14 cellular contexts compared by ENCODE assay signal in the genomic region with DNA sequence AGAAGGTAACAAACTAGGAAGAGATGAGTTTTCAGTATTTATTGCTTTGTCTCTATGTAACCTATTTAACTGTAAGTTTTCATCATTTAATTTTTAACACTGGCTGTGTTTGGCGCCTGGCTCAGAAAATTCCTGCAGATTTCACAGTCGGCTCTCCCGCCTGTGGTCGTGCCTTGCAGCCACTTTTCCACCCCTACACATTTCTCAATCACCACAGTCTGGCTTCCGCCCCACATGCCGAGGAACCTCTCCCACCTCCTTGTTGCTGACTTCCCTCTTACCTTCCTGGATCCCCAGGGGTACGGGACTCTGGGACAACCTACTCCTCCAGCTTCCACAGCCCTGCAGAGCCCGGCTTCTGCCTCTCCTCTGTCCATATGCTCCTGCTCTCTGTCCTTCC. TPM values are rescaled to one million over a fixed set of nuclear protein-coding genes. Genes with fewer than 3 reads are reported as not detected.
DNase-seq lines count a peak whose midpoint lies in the region; ATAC-seq and TF ChIP-seq lines count a peak whose summit lies in the region.
"Had no signal": no experiment of that assay in that cellular context is flagged by ENCODE, and none has a peak within 500 bp of the region (broad histone marks: within the 10 kb centered on the region; RNA-seq: fewer than 3 reads in every experiment).

No MANE protein-coding gene starts in this region.

- H3K9me2 ChIP-seq in GM23338 (ENCODE audit: insufficient read depth) = no peaks in the 10 kb centered on the region; the same call in 1 of the 2 replicates

- peaks cover 8 to 73% (median 43%) of the 10 kb centered on the region in 4 donors for H3K4me1 Mint-ChIP-seq in CD4-positive, CD25-positive, alpha-beta regulatory T cell
- H3K4me1 Mint-ChIP-seq in naive thymus-derived CD4-positive, alpha-beta T cell = peaks cover 53 to 93% (median 82%) of the 10 kb centered on the region in 7 donors
- H3K4me1 Mint-ChIP-seq in GM23338 = peaks cover 30% of the 10 kb centered on the region

- no peaks in the 10 kb centered on the region for H3F3A ChIP-seq in GM23338 (replicated peaks; ENCODE audit: low read depth)

- H3K4me1 ChIP-seq in CD4-positive, CD25-positive, alpha-beta regulatory T cell (ENCODE audit: control insufficient read depth, insufficient read depth, low read length, poor library complexity, severe bottlenecking) = peaks cover 46% of the 10 kb centered on the region
- H3K4me1 ChIP-seq in KMS-11 (ENCODE audit: low read depth, poor library complexity, severe bottlenecking) (peaks cover 34% of the 10 kb centered on the region), body of pancreas (peaks cover 27% of the 10 kb centered on the region), GM23338 (ENCODE audit: insufficient read depth) (no peaks in the 10 kb centered on the region; the same call in 1 of the 2 replicates)
- peaks cover 54 to 62% of the 10 kb centered on the region in 2 donors for H3K4me1 ChIP-seq in naive thymus-derived CD4-positive, alpha-beta T cell (ENCODE audit: control insufficient read depth in 2 of 2, insufficient read depth in 2 of 2, low read length in 2 of 2)
- H3K4me1 ChIP-seq: gastroesophageal sphincter had no signal

- no peaks in the 10 kb centered on the region for H3K9me3 ChIP-seq in CD4-positive, CD25-positive, alpha-beta regulatory T cell (ENCODE audit: control insufficient read depth in 2 of 2, low read length in 2 of 2)
- H3K9me3 ChIP-seq in naive thymus-derived CD4-positive, alpha-beta T cell (ENCODE audit: control insufficient read depth in 2 of 3, low read length in 3 of 3) = no peaks in the 10 kb centered on the region
- H3K9me3 ChIP-seq in body of pancreas = no peaks in the 10 kb centered on the region
- H3K9me3 ChIP-seq: prostate gland, tibial nerve had no signal

- no peaks in the 10 kb centered on the region for H3K27me3 ChIP-seq in CD4-positive, CD25-positive, alpha-beta regulatory T cell (ENCODE audit: control insufficient read depth, insufficient read depth, low read length)
- H3K27me3 ChIP-seq in KMS-11 (ENCODE audit: insufficient read depth, low read depth) (no peaks in the 10 kb centered on the region), body of pancreas (no peaks in the 10 kb centered on the region), GM23338 (ENCODE audit: insufficient read depth) (no peaks in the 10 kb centered on the region)
- no peaks in the 10 kb centered on the region for H3K27me3 ChIP-seq in naive thymus-derived CD4-positive, alpha-beta T cell (ENCODE audit: control insufficient read depth in 2 of 2, insufficient read depth in 2 of 2, low read length in 2 of 2)
- H3K27me3 ChIP-seq: tibial nerve had no signal

- no peaks in the 10 kb centered on the region for H3K36me3 Mint-ChIP-seq in CD4-positive, CD25-positive, alpha-beta regulatory T cell
- peaks cover 0 to 15% (median 0%) of the 10 kb centered on the region in 5 donors for H3K36me3 Mint-ChIP-seq in naive thymus-derived CD4-positive, alpha-beta T cell
- no peaks in the 10 kb centered on the region; the same call in 2 of the 3 replicates for H3K36me3 Mint-ChIP-seq in GM23338 (ENCODE audit: low read depth)

- H3K27ac Mint-ChIP-seq in CD4-positive, CD25-positive, alpha-beta regulatory T cell = peak overlapping the region; percentile 95 to 99 (median 96)
- H3K27ac Mint-ChIP-seq in naive thymus-derived CD4-positive, alpha-beta T cell = peak overlapping the region; percentile 95 to 99 (median 98)
- no peak overlapping the region for H3K27ac Mint-ChIP-seq in GM23338

- CTCF ChIA-PET in naive thymus-derived CD4-positive, alpha-beta T cell (lab: Charles Lee) = interaction anchor here (1.0 to 2.0 kb wide), 5 partner anchors 8 to 44 kb away, joined by 3 to 9 read pairs (median 4); no protein-coding TSS in a partner anchor

- intact Hi-C loops in naive thymus-derived CD4-positive, alpha-beta T cell (cut with micrococcal nuclease) = loop anchor here (1.0 to 5.0 kb wide), 6 partner anchors 35 to 409 kb away; partner anchors contain the start of genes MITD1 (in 2 of the 2) and MRPL30 (in 2 of the 2)
- intact Hi-C loops in body of pancreas (cut with DNase I) = no loop called here

- H3K79me2 ChIP-seq in KMS-11 (ENCODE audit: insufficient read depth, low read depth) (no peaks in the 10 kb centered on the region), GM23338 (replicated peaks; ENCODE audit: insufficient read depth) (no peaks in the 10 kb centered on the region)

- H3K27ac ChIP-seq in CD4-positive, CD25-positive, alpha-beta regulatory T cell (ENCODE audit: insufficient read depth, low read length, poor library complexity, severe bottlenecking) = peak overlapping the region; percentile 85
- H3K27ac ChIP-seq in KMS-11 = no peak overlapping the region
- peak overlapping the region; percentile 84 for H3K27ac ChIP-seq in naive thymus-derived CD4-positive, alpha-beta T cell (ENCODE audit: low read depth, low read length)
- no peak overlapping the region for H3K27ac ChIP-seq in body of pancreas
- no peak overlapping the region for H3K27ac ChIP-seq in GM23338 (ENCODE audit: low read depth)
- H3K27ac ChIP-seq: gastroesophageal sphincter, prostate gland had no signal

- peaks cover 0 to 2% (median 0%) of the 10 kb centered on the region in 7 donors for H3K9me3 Mint-ChIP-seq in CD4-positive, CD25-positive, alpha-beta regulatory T cell
- peaks cover 0 to 2% (median 0%) of the 10 kb centered on the region in 11 donors for H3K9me3 Mint-ChIP-seq in naive thymus-derived CD4-positive, alpha-beta T cell
- no peaks in the 10 kb centered on the region for H3K9me3 Mint-ChIP-seq in GM23338

- H3K4me2 ChIP-seq in KMS-11 = no peak overlapping the region
- no peak overlapping the region for H3K4me2 ChIP-seq in GM23338

- DNase-seq in CD4-positive, CD25-positive, alpha-beta regulatory T cell = no peak
- peak; percentile 22 for DNase-seq in amniotic epithelial cell (ENCODE audit: low read depth)
- DNase-seq in naive thymus-derived CD4-positive, alpha-beta T cell = no peak
- DNase-seq in effector CD4-positive, alpha-beta T cell = no peak
- DNase-seq in body of pancreas = no peak
- DNase-seq in GM23338 (ENCODE audit: low spot score) = no peak
- DNase-seq in NCI-H526 treated with DMSO at 0.1 percent for 48 hours (lab: John Stamatoyannopoulos, UW) = no peak
- DNase-seq: Calu3, NCI-H1417 treated with DMSO at 0.1 percent for 48 hours had no signal

- TF ChIP-seq CTCF in KMS-11 (conservative IDR thresholded peaks at IDR 0.05; ENCODE audit: low read depth, low read length) (no peak), body of pancreas (IDR thresholded peaks at IDR 0.05) (no peak), GM23338 (conservative IDR thresholded peaks at IDR 0.05; ENCODE audit: low read depth in 2 of 2) (no peak)

- no peaks in the 10 kb centered on the region for H3K27me3 Mint-ChIP-seq in CD4-positive, CD25-positive, alpha-beta regulatory T cell
- H3K27me3 Mint-ChIP-seq in naive thymus-derived CD4-positive, alpha-beta T cell = no peaks in the 10 kb centered on the region
- H3K27me3 Mint-ChIP-seq in GM23338 (ENCODE audit: insufficient read depth, low read depth, poor library complexity) = peaks cover 15% of the 10 kb centered on the region

- H2AFZ ChIP-seq in KMS-11 (ENCODE audit: low read depth) = no peak overlapping the region; the same call in 1 of the 2 replicates
- H2AFZ ChIP-seq in GM23338 = no peak overlapping the region

- no peak overlapping the region for H3K9ac ChIP-seq in KMS-11

- TF ChIP-seq POLR2A in body of pancreas (IDR thresholded peaks at IDR 0.05) = no peak

- POLR2A ChIA-PET in naive thymus-derived CD4-positive, alpha-beta T cell (lab: Charles Lee) = interaction anchor here (0.5 to 17.5 kb wide), 14 partner anchors 9 to 315 kb away, joined by 3 to 604 read pairs (median 12); partner anchors contain the start of genes COA5, MGAT4A and UNC50

- WGBS in body of pancreas, 2 donors = 89 to 91% methylated on average over 8 of the region's 8 CpGs

- peak overlapping the region; percentile 81 to 95 (median 93) for H3K4me3 Mint-ChIP-seq in CD4-positive, CD25-positive, alpha-beta regulatory T cell
- H3K4me3 Mint-ChIP-seq in naive thymus-derived CD4-positive, alpha-beta T cell = peak overlapping the region; percentile 82 to 99 (median 91)
- no peak overlapping the region for H3K4me3 Mint-ChIP-seq in GM23338

- no peaks in the 10 kb centered on the region for H3K36me3 ChIP-seq in CD4-positive, CD25-positive, alpha-beta regulatory T cell (ENCODE audit: control insufficient read depth, insufficient read depth, low read length)
- no peaks in the 10 kb centered on the region for H3K36me3 ChIP-seq in KMS-11 (ENCODE audit: insufficient read depth)
- H3K36me3 ChIP-seq in naive thymus-derived CD4-positive, alpha-beta T cell (ENCODE audit: control insufficient read depth in 2 of 3, insufficient read depth in 3 of 3, low read length in 3 of 3) = no peaks in the 10 kb centered on the region
- no peaks in the 10 kb centered on the region for H3K36me3 ChIP-seq in body of pancreas (replicated peaks in 1 of 2; ENCODE audit: insufficient read depth in 1 of 2, low read depth in 2 of 2)
- H3K36me3 ChIP-seq in GM23338 (ENCODE audit: insufficient read depth) = no peaks in the 10 kb centered on the region
- H3K36me3 ChIP-seq: gastroesophageal sphincter, prostate gland, tibial nerve had no signal

- H3K4me3 ChIP-seq in CD4-positive, CD25-positive, alpha-beta regulatory T cell (ENCODE audit: low read depth, low read length) = peak overlapping the region; percentile 83
- H3K4me3 ChIP-seq in KMS-11 (IDR thresholded peaks at IDR 0.05; ENCODE audit: insufficient read depth, low read depth, low read length) (peak overlapping the region; percentile 21), body of pancreas (no peak overlapping the region), GM23338 (no peak overlapping the region)
- peak overlapping the region; percentile 43 for H3K4me3 ChIP-seq in naive thymus-derived CD4-positive, alpha-beta T cell (ENCODE audit: low read length)
- H3K4me3 ChIP-seq: prostate gland had no signal

- H4K20me1 ChIP-seq in KMS-11 (ENCODE audit: insufficient read depth) (no peaks in the 10 kb centered on the region), GM23338 (replicated peaks; ENCODE audit: insufficient read depth) (no peaks in the 10 kb centered on the region)

- no peak for ATAC-seq in CD4-positive, CD25-positive, alpha-beta regulatory T cell (ENCODE audit: low read depth in 2 of 2)
- no peak for ATAC-seq in naive thymus-derived CD4-positive, alpha-beta T cell
- ATAC-seq in body of pancreas (no peak), GM23338 (no peak)
- ATAC-seq: gastroesophageal sphincter, SK-N-SH treated with all-trans-retinoic acid at 6 μM for 48 hours had no signal

TF ChIP-seq in GM23338, 12 proteins besides CTCF, POLR2A, EP300 and RAD21 (continues in another document):
- TF ChIP-seq CREB1 (CRISPR knock-in tag; IDR thresholded peaks at IDR 0.05; ENCODE audit: low read depth) (no peak), POLR2AphosphoS5 (IDR thresholded peaks at IDR 0.05; ENCODE audit: low read depth) (no peak)

RNA-seq across cellular contexts. Expression of gene MGAT4A, which starts 41.6 kb away (rescaled TPM):
- total RNA-seq in CD4-positive, CD25-positive, alpha-beta regulatory T cell = 105 TPM
- polyA plus RNA-seq in CD4-positive, CD25-positive, alpha-beta regulatory T cell = 100 to 1,000 TPM; 101 to 143 (median 129) TPM
- 100 to 1,000 TPM; 125 to 308 (median 240) TPM for total RNA-seq in naive thymus-derived CD4-positive, alpha-beta T cell
- 100 to 1,000 TPM; 262 to 349 TPM for polyA plus RNA-seq in naive thymus-derived CD4-positive, alpha-beta T cell
- total RNA-seq in body of pancreas = 10 to 100 TPM; 40.5 to 72.4 TPM
- total RNA-seq in GM23338 (2014; rRNA removed; shearing (Covaris generic)) = 4.7 and 5.6 TPM in 2 replicates
- polyA plus RNA-seq in GM23338 (2016; fragmentation: Nextera tagmentation; extraction: Ambion mirVana) = 2.9 and 4.4 TPM in 2 replicates

Comparison
In these comparisons a context has a peak if more than half of its experiments do, and no peak if none do; other contexts are left out.
1. H3K27ac ChIP-seq: peak in CD4-positive, CD25-positive, alpha-beta regulatory T cell (single experiment) and naive thymus-derived CD4-positive, alpha-beta T cell (single experiment); none in KMS-11 (single experiment), body of pancreas (0 of 4) and GM23338 (single experiment).
2. H3K4me3 ChIP-seq: peak in CD4-positive, CD25-positive, alpha-beta regulatory T cell (single experiment), KMS-11 (single experiment) and naive thymus-derived CD4-positive, alpha-beta T cell (single experiment); none in body of pancreas (0 of 2) and GM23338 (single experiment).